In the genomic region with DNA sequence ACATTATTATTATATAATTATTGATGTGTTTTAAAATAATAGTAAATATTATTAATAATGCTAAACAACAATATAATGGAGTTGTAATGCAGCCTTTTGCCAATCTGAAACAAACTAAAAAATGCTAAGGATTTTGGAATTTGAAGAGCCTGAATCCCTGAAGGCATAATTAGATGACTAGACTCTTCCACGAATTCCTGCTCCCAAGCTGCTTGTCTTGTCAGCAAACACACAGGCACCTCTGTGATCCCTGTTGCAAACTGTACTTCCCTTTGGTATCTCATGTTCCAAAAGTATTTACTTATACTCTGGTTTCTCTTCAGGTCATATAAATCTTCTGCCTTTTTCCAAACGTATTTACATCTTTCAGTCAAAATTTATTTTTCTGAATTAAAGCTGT, we compare ENCODE assay signal across 27 cellular contexts.
"Had no signal": no experiment of that assay in that cellular context is flagged by ENCODE, and none has a peak within 500 bp of the region (broad histone marks: within the 10 kb centered on the region; RNA-seq: fewer than 3 reads in every experiment).

No MANE protein-coding gene starts in this region.

- H3K36me3 Mint-ChIP-seq: memory B cell had no signal

- H3K4me3 Mint-ChIP-seq: central memory CD8-positive, alpha-beta T cell; dendritic cell treated with granulocyte-macrophage colony-stimulating factor and Interleukin-4, amounts not matched to agents 40 ng/mL and 50 ng/mL, for 4 days; endodermal cell; memory B cell had no signal

- H3K4me1 ChIP-seq: colonic mucosa, esophagus squamous epithelium, gastrocnemius medialis, heart right ventricle, left lung had no signal

- H3K4me3 ChIP-seq: colonic mucosa, esophagus squamous epithelium, gastrocnemius medialis, heart right ventricle, left lung, lung had no signal

- H3K4me1 Mint-ChIP-seq: central memory CD8-positive, alpha-beta T cell; endodermal cell; memory B cell had no signal

- H3K27ac Mint-ChIP-seq: dendritic cell treated with granulocyte-macrophage colony-stimulating factor and Interleukin-4, amounts not matched to agents 40 ng/mL and 50 ng/mL, for 4 days; endodermal cell; memory B cell had no signal

- H3K9me3 Mint-ChIP-seq: endodermal cell had no signal

- DNase-seq: cerebellar nuclear complex; colonic mucosa; cortex of kidney; effector CD8-positive, alpha-beta T cell; endodermal cell; erythroblast; esophagus squamous epithelium; foreskin fibroblast; foreskin melanocyte; gastrocnemius medialis; glutamatergic neuron; head of caudate nucleus; heart right ventricle; hippocampal formation; kidney; kidney glomerular epithelial cell; left colon; left lung; left ventricle myocardium superior; mammary epithelial cell; midbrain had no signal

- H3K36me3 ChIP-seq: colonic mucosa, esophagus squamous epithelium, gastrocnemius medialis, heart right ventricle, left lung had no signal

- H3K27ac ChIP-seq: colonic mucosa, epithelial cell of prostate, esophagus squamous epithelium, gastrocnemius medialis, heart right ventricle, left lung had no signal

- ATAC-seq: esophagus mucosa, gastrocnemius medialis, heart right ventricle, left colon, left lung, left ventricle myocardium superior had no signal

- H3K9me3 ChIP-seq: colonic mucosa, esophagus squamous epithelium, gastrocnemius medialis, heart right ventricle, left lung had no signal

- H3K27me3 Mint-ChIP-seq: central memory CD8-positive, alpha-beta T cell; dendritic cell treated with granulocyte-macrophage colony-stimulating factor and Interleukin-4, amounts not matched to agents 40 ng/mL and 50 ng/mL, for 4 days; memory B cell had no signal

- H3K27me3 ChIP-seq: colonic mucosa, esophagus squamous epithelium, gastrocnemius medialis, heart right ventricle, left lung had no signal
